14 cellular contexts compared by ENCODE assay signal in the genomic region with DNA sequence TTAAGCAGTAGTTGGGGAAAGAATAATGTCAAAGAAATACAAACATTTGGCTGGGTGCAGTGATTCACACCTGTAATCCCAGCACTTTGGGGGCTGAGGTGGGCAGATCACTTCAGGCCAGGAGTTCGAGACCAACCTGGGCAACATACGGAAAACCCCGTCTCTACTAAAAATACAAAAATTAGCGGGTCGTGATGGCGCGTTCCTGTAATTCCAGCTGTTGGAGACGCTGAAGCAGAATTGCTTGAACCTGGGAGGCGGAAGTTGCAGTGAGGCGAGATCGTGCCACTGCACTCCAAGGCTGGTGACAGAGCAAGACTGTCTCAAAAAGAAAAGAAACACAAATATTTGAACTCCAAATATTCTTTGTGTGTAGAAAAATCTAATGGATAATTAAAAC. TPM values are rescaled to one million over a fixed set of nuclear protein-coding genes. Genes with fewer than 3 reads are reported as not detected.
A peak's percentile ranks its signal among the peaks of the same experiment; 100 is the strongest.
DNase-seq lines count a peak whose midpoint lies in the region; ATAC-seq, FAIRE-seq and TF ChIP-seq lines count a peak whose summit lies in the region.
"Had no signal": no experiment of that assay in that cellular context is flagged by ENCODE, and none has a peak within 500 bp of the region (broad histone marks: within the 10 kb centered on the region; RNA-seq: fewer than 3 reads in every experiment).

No MANE protein-coding gene starts in this region.

- DNase-seq in left ventricle myocardium inferior (no peak), heart right ventricle (no peak), immature natural killer cell (no peak), thoracic aorta (ENCODE audit: low spot score) (no peak), hippocampal formation (lab: John Stamatoyannopoulos, UW) (no peak), kidney (no peak), UCSD-AML1 (lab: John Stamatoyannopoulos, UW; ENCODE audit: unreplicated experiment) (no peak)
- no peak for DNase-seq in activated CD4-positive, alpha-beta memory T cell treated with anti-CD3 and anti-CD28 coated beads, Interleukin-2, amount 10 ng/mL, durations not matched to agents 7 days and 5 days
- DNase-seq: AML-193; aorta; H7; NCI-H1417 treated with DMSO at 0.1 percent for 48 hours; pancreas; stimulated activated CD4-positive, alpha-beta T cell treated with anti-CD3 and anti-CD28 coated beads, Interleukin-1b, Interleukin-23, amount 100 ng/mL, for 48 hours had no signal

- POLR2A ChIA-PET in activated CD4-positive, alpha-beta memory T cell treated with anti-CD3 and anti-CD28 coated beads, Interleukin-2, amount 10 ng/mL, durations not matched to agents 7 days and 5 days (lab: Charles Lee) = interaction anchor here (1.1 to 9.1 kb wide), 4 partner anchors 10 to 92 kb away, joined by 4 to 175 read pairs (median 90); a partner anchor contains a TSS

- CTCF ChIA-PET in activated CD4-positive, alpha-beta memory T cell treated with anti-CD3 and anti-CD28 coated beads, Interleukin-2, amount 10 ng/mL, durations not matched to agents 7 days and 5 days (lab: Charles Lee) = interaction anchor here (1.9 kb wide), 1 partner anchor 47 kb away, joined by 9 read pairs; no protein-coding TSS in a partner anchor

- no peak for FAIRE-seq in kidney (lab: Jason Lieb, UNC)
- FAIRE-seq: pancreas had no signal

- peaks cover 73% of the 10 kb centered on the region for H3K4me1 Mint-ChIP-seq in activated CD4-positive, alpha-beta memory T cell treated with anti-CD3 and anti-CD28 coated beads, Interleukin-2, amount 10 ng/mL, durations not matched to agents 7 days and 5 days
- peaks cover 89 to 90% of the 10 kb centered on the region in 2 donors for H3K4me1 Mint-ChIP-seq in immature natural killer cell

- H3K36me3 ChIP-seq in left ventricle myocardium inferior = no peaks in the 10 kb centered on the region
- H3K36me3 ChIP-seq in heart right ventricle = peaks cover 0 to 6% (median 0%) of the 10 kb centered on the region in 9 donors
- H3K36me3 ChIP-seq in thoracic aorta = no peaks in the 10 kb centered on the region
- no peaks in the 10 kb centered on the region for H3K36me3 ChIP-seq in kidney (ENCODE audit: control insufficient read depth in 1 of 2, insufficient read depth in 2 of 2, low read length in 2 of 2)
- H3K36me3 ChIP-seq: pancreas had no signal

- H3K4me1 ChIP-seq in left ventricle myocardium inferior (peaks cover 98% of the 10 kb centered on the region), heart right ventricle (peaks cover 9 to 86% (median 81%) of the 10 kb centered on the region in 9 donors), thoracic aorta (ENCODE audit: control insufficient read depth in 1 of 2, low read depth in 2 of 2) (peaks cover 72 to 77% of the 10 kb centered on the region in 2 donors), kidney (ENCODE audit: control insufficient read depth in 1 of 2, insufficient read depth in 1 of 2, low read depth in 1 of 2, low read length in 2 of 2) (peaks cover 22 to 28% of the 10 kb centered on the region in 2 donors)

- H3K27me3 ChIP-seq in left ventricle myocardium inferior (ENCODE audit: low read depth) (no peaks in the 10 kb centered on the region), heart right ventricle (no peaks in the 10 kb centered on the region), thoracic aorta (replicated peaks; ENCODE audit: insufficient read depth) (no peaks in the 10 kb centered on the region)
- H3K27me3 ChIP-seq: pancreas had no signal

- intact Hi-C loops in left ventricle myocardium inferior (cut with micrococcal nuclease) = no loop called here
- intact Hi-C loops in heart right ventricle (cut with DNase I) = loop anchor here in 2 of 10 donors (5.0 kb wide), 2 partner anchors 44 to 94 kb away; a partner anchor contains a TSS
- intact Hi-C loops in kidney (cut with DNase I) = no loop called here

- no peak for ATAC-seq in heart right ventricle
- ATAC-seq in thoracic aorta (ENCODE audit: insufficient number of reproducible peaks, low FRiP score, low read depth) = no peak
- ATAC-seq: pancreas had no signal

- 54 to 55% methylated on average over 11 of the region's 11 CpGs for WGBS in heart right ventricle, 2 donors

- H3K27ac ChIP-seq in left ventricle myocardium inferior (replicated peaks) (no peak overlapping the region), heart right ventricle (peak overlapping the region in 1 of 10 donors; percentile 99), thoracic aorta (no peak overlapping the region), kidney (ENCODE audit: low read depth in 2 of 2, low read length in 2 of 2) (no peak overlapping the region)
- H3K27ac ChIP-seq: pancreas had no signal

- H3K9me3 Mint-ChIP-seq in activated CD4-positive, alpha-beta memory T cell treated with anti-CD3 and anti-CD28 coated beads, Interleukin-2, amount 10 ng/mL, durations not matched to agents 7 days and 5 days = no peaks in the 10 kb centered on the region
- no peaks in the 10 kb centered on the region for H3K9me3 Mint-ChIP-seq in immature natural killer cell

- peaks cover 39% of the 10 kb centered on the region for H3K36me3 Mint-ChIP-seq in activated CD4-positive, alpha-beta memory T cell treated with anti-CD3 and anti-CD28 coated beads, Interleukin-2, amount 10 ng/mL, durations not matched to agents 7 days and 5 days (ENCODE audit: low read depth)
- H3K36me3 Mint-ChIP-seq in immature natural killer cell = no peaks in the 10 kb centered on the region

- TF ChIP-seq CTCF in left ventricle myocardium inferior (IDR thresholded peaks at IDR 0.05; ENCODE audit: borderline replicate concordance) = no peak
- TF ChIP-seq CTCF in heart right ventricle (IDR thresholded peaks at IDR 0.05) = no peak
- no peak for TF ChIP-seq CTCF in thoracic aorta (IDR thresholded peaks at IDR 0.05)
- no peak for TF ChIP-seq CTCF in kidney (IDR thresholded peaks at IDR 0.05; ENCODE audit: borderline replicate concordance, extremely low read depth, insufficient read depth)

- H3K4me3 ChIP-seq in left ventricle myocardium inferior (peak overlapping the region; percentile 6), heart right ventricle (no peak overlapping the region), thoracic aorta (peak overlapping the region; percentile 0), kidney (ENCODE audit: low read length in 2 of 2) (peak overlapping the region in 1 of 2 donors; percentile 22)
- H3K4me3 ChIP-seq: pancreas had no signal

- no peak overlapping the region for H3K9ac ChIP-seq in kidney (ENCODE audit: low read length in 2 of 2)

- H3K27ac Mint-ChIP-seq in activated CD4-positive, alpha-beta memory T cell treated with anti-CD3 and anti-CD28 coated beads, Interleukin-2, amount 10 ng/mL, durations not matched to agents 7 days and 5 days = peak overlapping the region; percentile 61
- peak overlapping the region in 2 of 6 donors; percentile 7 to 57 for H3K27ac Mint-ChIP-seq in immature natural killer cell

- no peaks in the 10 kb centered on the region for H3K27me3 Mint-ChIP-seq in activated CD4-positive, alpha-beta memory T cell treated with anti-CD3 and anti-CD28 coated beads, Interleukin-2, amount 10 ng/mL, durations not matched to agents 7 days and 5 days
- H3K27me3 Mint-ChIP-seq in immature natural killer cell (ENCODE audit: low read depth in 3 of 3) = peaks cover 6 to 20% (median 16%) of the 10 kb centered on the region in 3 donors

- H3K4me3 Mint-ChIP-seq in activated CD4-positive, alpha-beta memory T cell treated with anti-CD3 and anti-CD28 coated beads, Interleukin-2, amount 10 ng/mL, durations not matched to agents 7 days and 5 days = peak overlapping the region; percentile 46
- H3K4me3 Mint-ChIP-seq in immature natural killer cell = peak overlapping the region; percentile 5 to 67 (median 25)

- H3K9me3 ChIP-seq in left ventricle myocardium inferior (replicated peaks) (no peaks in the 10 kb centered on the region), heart right ventricle (no peaks in the 10 kb centered on the region), thoracic aorta (no peaks in the 10 kb centered on the region), kidney (ENCODE audit: control insufficient read depth in 1 of 2, low read length in 2 of 2) (no peaks in the 10 kb centered on the region)
- H3K9me3 ChIP-seq: pancreas had no signal

RNA-seq across cellular contexts. Expression of a gene that starts 4.7 kb away (rescaled TPM):
- total RNA-seq in left ventricle myocardium inferior (121 TPM), heart right ventricle (100 to 1,000 TPM; 122 to 209 (median 176) TPM), thoracic aorta (100 to 1,000 TPM; 194 to 264 TPM), kidney (215 TPM)
- polyA plus RNA-seq in heart right ventricle (100 to 1,000 TPM in 1 of 2 donors, 10 to 100 TPM in 1; 86.8 to 134 TPM), immature natural killer cell (100 to 1,000 TPM; 322 to 380 (median 361) TPM), kidney (ENCODE audit: insufficient read depth, low read depth, low replicate concordance) (124 TPM)
- total RNA-seq in activated CD4-positive, alpha-beta memory T cell treated with anti-CD3 and anti-CD28 coated beads, Interleukin-2, amount 10 ng/mL, durations not matched to agents 7 days and 5 days = 100 to 1,000 TPM; 168 to 193 TPM

RNA-seq across cellular contexts. Expression of a gene that starts 43.4 kb away (rescaled TPM):
- total RNA-seq in left ventricle myocardium inferior (148 TPM), heart right ventricle (100 to 1,000 TPM; 126 to 173 (median 139) TPM), thoracic aorta (10 to 100 TPM; 53.9 to 65.6 TPM), kidney (68.0 TPM)
- polyA plus RNA-seq in heart right ventricle (100 to 1,000 TPM in 1 of 2 donors, 10 to 100 TPM in 1; 43.8 to 103 TPM), immature natural killer cell (100 to 1,000 TPM; 340 to 565 (median 409) TPM), kidney (ENCODE audit: insufficient read depth, low read depth, low replicate concordance) (121 TPM)
- 100 to 1,000 TPM; 127 to 130 TPM for total RNA-seq in activated CD4-positive, alpha-beta memory T cell treated with anti-CD3 and anti-CD28 coated beads, Interleukin-2, amount 10 ng/mL, durations not matched to agents 7 days and 5 days

Comparison
In these comparisons a context has a peak if more than half of its experiments do, and no peak if none do; other contexts are left out.
1. H3K4me3 ChIP-seq: peak in left ventricle myocardium inferior (single experiment) and thoracic aorta (single experiment); none in heart right ventricle (0 of 10).